In genomic region chr4:87559090-87559837, GRCh38 we compare ENCODE assay signal across 9 cellular contexts. TPM values are rescaled to one million over a fixed set of nuclear protein-coding genes. Genes with fewer than 3 reads are reported as not detected.
DNase-seq lines count a peak whose midpoint lies in the region; ATAC-seq lines count a peak whose summit lies in the region.
"Had no signal": no experiment of that assay in that cellular context is flagged by ENCODE, and none has a peak within 500 bp of the region (broad histone marks: within the 10 kb centered on the region; RNA-seq: fewer than 3 reads in every experiment).

No MANE protein-coding gene starts in this region.

- H3K27me3 ChIP-seq in naive thymus-derived CD4-positive, alpha-beta T cell (ENCODE audit: control insufficient read depth in 2 of 2, insufficient read depth in 2 of 2, low read length in 2 of 2): no peaks in the 10 kb centered on the region
- no peaks in the 10 kb centered on the region for H3K27me3 ChIP-seq in MG63

- no peak overlapping the region for H3K27ac Mint-ChIP-seq in activated CD4-positive, alpha-beta memory T cell treated with anti-CD3 and anti-CD28 coated beads for 36 hours
- peak overlapping the region in 6 of 9 donors; percentile 5 to 63 (median 36) for H3K27ac Mint-ChIP-seq in naive thymus-derived CD4-positive, alpha-beta T cell

- H3K27me3 Mint-ChIP-seq in activated CD4-positive, alpha-beta memory T cell treated with anti-CD3 and anti-CD28 coated beads for 36 hours: no peaks in the 10 kb centered on the region
- peaks cover 0 to 2% (median 0%) of the 10 kb centered on the region in 5 donors for H3K27me3 Mint-ChIP-seq in naive thymus-derived CD4-positive, alpha-beta T cell

- intact Hi-C loops in activated CD4-positive, alpha-beta memory T cell treated with anti-CD3 and anti-CD28 coated beads for 36 hours (cut with micrococcal nuclease): loop anchor here (5.0 kb wide), 1 partner anchor 167 kb away; the partner anchor contains the start of gene HSD17B11
- intact Hi-C loops in naive thymus-derived CD4-positive, alpha-beta T cell (cut with micrococcal nuclease): no loop called here

- peak overlapping the region; percentile 31 for H3K4me3 ChIP-seq in naive thymus-derived CD4-positive, alpha-beta T cell (ENCODE audit: low read length)
- H3K4me3 ChIP-seq in MG63: no peak overlapping the region

- H3K4me1 Mint-ChIP-seq in activated CD4-positive, alpha-beta memory T cell treated with anti-CD3 and anti-CD28 coated beads for 36 hours (ENCODE audit: low read depth): peaks cover 21% of the 10 kb centered on the region
- H3K4me1 Mint-ChIP-seq in naive thymus-derived CD4-positive, alpha-beta T cell: peaks cover 0 to 25% (median 21%) of the 10 kb centered on the region in 7 donors

- no peaks in the 10 kb centered on the region for H3K36me3 Mint-ChIP-seq in activated CD4-positive, alpha-beta memory T cell treated with anti-CD3 and anti-CD28 coated beads for 36 hours
- H3K36me3 Mint-ChIP-seq in naive thymus-derived CD4-positive, alpha-beta T cell: peaks cover 0 to 2% (median 0%) of the 10 kb centered on the region in 5 donors

- H3K36me3 ChIP-seq in naive thymus-derived CD4-positive, alpha-beta T cell (ENCODE audit: control insufficient read depth in 2 of 3, insufficient read depth in 3 of 3, low read length in 3 of 3): no peaks in the 10 kb centered on the region
- H3K36me3 ChIP-seq in MG63: no peaks in the 10 kb centered on the region

- no peak overlapping the region for H3K27ac ChIP-seq in naive thymus-derived CD4-positive, alpha-beta T cell (ENCODE audit: low read depth, low read length)

- POLR2A ChIA-PET in activated CD4-positive, alpha-beta memory T cell treated with anti-CD3 and anti-CD28 coated beads for 36 hours (lab: Charles Lee): no interaction called here
- POLR2A ChIA-PET in naive thymus-derived CD4-positive, alpha-beta T cell (lab: Charles Lee): no interaction called here

- no peak overlapping the region for H3K4me3 Mint-ChIP-seq in activated CD4-positive, alpha-beta memory T cell treated with anti-CD3 and anti-CD28 coated beads for 36 hours
- peak overlapping the region in 7 of 10 donors; percentile 23 to 53 (median 41) for H3K4me3 Mint-ChIP-seq in naive thymus-derived CD4-positive, alpha-beta T cell

- H3K4me1 ChIP-seq in naive thymus-derived CD4-positive, alpha-beta T cell (ENCODE audit: control insufficient read depth in 2 of 2, insufficient read depth in 2 of 2, low read length in 2 of 2): peaks cover 0 to 15% of the 10 kb centered on the region in 2 donors

- CTCF ChIA-PET in activated CD4-positive, alpha-beta memory T cell treated with anti-CD3 and anti-CD28 coated beads for 36 hours (lab: Charles Lee): no interaction called here
- CTCF ChIA-PET in naive thymus-derived CD4-positive, alpha-beta T cell (lab: Charles Lee): no interaction called here

- peak; percentile 7 for DNase-seq in activated naive CD4-positive, alpha-beta T cell treated with Interleukin-2 at 50 U/mL for 16 hours
- no peak for DNase-seq in activated naive CD4-positive, alpha-beta T cell treated with anti-CD3 and anti-CD28 coated beads, Interleukin-2, amount 50 U/mL, for 16 hours
- peak; percentile 70 for DNase-seq in NCI-H2107 treated with DMSO at 0.1 percent for 48 hours (lab: John Stamatoyannopoulos, UW; ENCODE audit: unreplicated experiment)
- peak; percentile 69 for DNase-seq in activated CD4-positive, alpha-beta memory T cell treated with anti-CD3 and anti-CD28 coated beads for 36 hours
- DNase-seq in naive thymus-derived CD4-positive, alpha-beta T cell: peak in 8 of 9 donors; percentile 13 to 58 (median 36)
- no peak for DNase-seq in HUDEP-2 (lab: John Stamatoyannopoulos, UW; ENCODE audit: unreplicated experiment in 76 of 76)
- no peak for DNase-seq in MG63

- no peaks in the 10 kb centered on the region for H3K9me3 ChIP-seq in naive thymus-derived CD4-positive, alpha-beta T cell (ENCODE audit: control insufficient read depth in 2 of 3, low read length in 3 of 3)
- no peaks in the 10 kb centered on the region; the same call in 1 of the 2 replicates for H3K9me3 ChIP-seq in MG63

- ATAC-seq in HG03025 (IDR thresholded peaks at IDR 0.05; ENCODE audit: low FRiP score, unreplicated experiment): peak; percentile 94
- peak; percentile 85 for ATAC-seq in naive thymus-derived CD4-positive, alpha-beta T cell

- H3K9me3 Mint-ChIP-seq in activated CD4-positive, alpha-beta memory T cell treated with anti-CD3 and anti-CD28 coated beads for 36 hours: no peaks in the 10 kb centered on the region
- H3K9me3 Mint-ChIP-seq in naive thymus-derived CD4-positive, alpha-beta T cell: peaks cover 0 to 4% (median 0%) of the 10 kb centered on the region in 11 donors

RNA-seq across cellular contexts. Expression of gene SPARCL1, which starts 30.1 kb away (rescaled TPM):
- not detected for total RNA-seq in activated CD4-positive, alpha-beta memory T cell treated with anti-CD3 and anti-CD28 coated beads for 36 hours
- not detected for total RNA-seq in naive thymus-derived CD4-positive, alpha-beta T cell
- polyA plus RNA-seq in naive thymus-derived CD4-positive, alpha-beta T cell: not detected
- total RNA-seq in MG63 (2014; rRNA removed; shearing (Covaris generic); ENCODE audit: low replicate concordance): not detected in 2 replicates
- total RNA-seq: activated CD8-positive, alpha-beta memory T cell treated with anti-CD3 and anti-CD28 coated beads for 36 hours had no signal

RNA-seq across cellular contexts. Expression of gene DSPP, which starts 49.1 kb away (rescaled TPM):
- total RNA-seq in activated CD4-positive, alpha-beta memory T cell treated with anti-CD3 and anti-CD28 coated beads for 36 hours: not detected
- not detected for total RNA-seq in naive thymus-derived CD4-positive, alpha-beta T cell
- not detected for polyA plus RNA-seq in naive thymus-derived CD4-positive, alpha-beta T cell
- total RNA-seq in MG63 (2014; rRNA removed; shearing (Covaris generic); ENCODE audit: low replicate concordance): not detected in 2 replicates
- total RNA-seq: activated CD8-positive, alpha-beta memory T cell treated with anti-CD3 and anti-CD28 coated beads for 36 hours had no signal

Comparison
In these comparisons a context has a peak if more than half of its experiments do, and no peak if none do; other contexts are left out.
1. DNase-seq: peak in activated naive CD4-positive, alpha-beta T cell treated with Interleukin-2 at 50 U/mL for 16 hours (single experiment), NCI-H2107 treated with DMSO at 0.1 percent for 48 hours (single experiment), activated CD4-positive, alpha-beta memory T cell treated with anti-CD3 and anti-CD28 coated beads for 36 hours (single experiment) and naive thymus-derived CD4-positive, alpha-beta T cell (8 of 9); none in activated naive CD4-positive, alpha-beta T cell treated with anti-CD3 and anti-CD28 coated beads, Interleukin-2, amount 50 U/mL, for 16 hours (single experiment), HUDEP-2 (0 of 76) and MG63 (single experiment).